In genomic region chr2:37672104-37672869, GRCh38 we compare ENCODE assay signal across 8 cellular contexts. TPM values are rescaled to one million over a fixed set of nuclear protein-coding genes. Genes with fewer than 3 reads are reported as not detected.
DNase-seq lines count a peak whose midpoint lies in the region; ATAC-seq and TF ChIP-seq lines count a peak whose summit lies in the region.

No MANE protein-coding gene starts in this region.

- no peaks in the 10 kb centered on the region for H3K9me3 Mint-ChIP-seq in CD14-positive monocyte
- H3K9me3 Mint-ChIP-seq in activated CD8-positive, alpha-beta T cell treated with anti-CD3 and anti-CD28 coated beads for 36 hours: no peaks in the 10 kb centered on the region

- peaks cover 0 to 2% (median 0%) of the 10 kb centered on the region in 3 donors for H3K27me3 Mint-ChIP-seq in CD14-positive monocyte (ENCODE audit: low read depth in 3 of 3)
- H3K27me3 Mint-ChIP-seq in activated CD8-positive, alpha-beta T cell treated with anti-CD3 and anti-CD28 coated beads for 36 hours: no peaks in the 10 kb centered on the region

- CTCF ChIA-PET in activated CD8-positive, alpha-beta T cell treated with anti-CD3 and anti-CD28 coated beads for 36 hours (lab: Charles Lee): interaction anchor here (0.8 to 1.9 kb wide), 4 partner anchors 12 to 160 kb away, joined by 3 to 7 read pairs (median 4); no protein-coding TSS in a partner anchor

- peak overlapping the region; percentile 91 to 98 (median 95) for H3K27ac Mint-ChIP-seq in CD14-positive monocyte
- H3K27ac Mint-ChIP-seq in activated CD8-positive, alpha-beta T cell treated with anti-CD3 and anti-CD28 coated beads for 36 hours: peak overlapping the region; percentile 88

- POLR2A ChIA-PET in activated CD8-positive, alpha-beta T cell treated with anti-CD3 and anti-CD28 coated beads for 36 hours (lab: Charles Lee): interaction anchor here (0.8 to 1.9 kb wide), 5 partner anchors 10 to 133 kb away, joined by 3 to 10 read pairs (median 4); no protein-coding TSS in a partner anchor

- TF ChIP-seq CTCF in CD14-positive monocyte (IDR thresholded peaks at IDR 0.05): no peak
- TF ChIP-seq CTCF in activated CD8-positive, alpha-beta T cell treated with anti-CD3 and anti-CD28 coated beads for 36 hours (IDR thresholded peaks at IDR 0.05): no peak

- ATAC-seq in GM19351 (IDR thresholded peaks at IDR 0.05; ENCODE audit: unreplicated experiment) (peak; percentile 40), HG03457 (IDR thresholded peaks at IDR 0.05; ENCODE audit: unreplicated experiment) (peak; percentile 44)
- peak; percentile 49 for ATAC-seq in activated CD8-positive, alpha-beta T cell treated with anti-CD3 and anti-CD28 coated beads for 36 hours

- intact Hi-C loops in CD14-positive monocyte (cut with micrococcal nuclease): loop anchor here (2.0 to 10.0 kb wide), 5 partner anchors 35 to 160 kb away; no protein-coding TSS in a partner anchor
- intact Hi-C loops in activated CD8-positive, alpha-beta T cell treated with anti-CD3 and anti-CD28 coated beads for 36 hours (cut with micrococcal nuclease): no loop called here

- H3K4me1 Mint-ChIP-seq in CD14-positive monocyte: peaks cover 57% of the 10 kb centered on the region
- H3K4me1 Mint-ChIP-seq in activated CD8-positive, alpha-beta T cell treated with anti-CD3 and anti-CD28 coated beads for 36 hours (ENCODE audit: low read depth): peaks cover 39% of the 10 kb centered on the region

- DNase-seq in CD14-positive monocyte (ENCODE audit: low spot score): peak; percentile 76
- DNase-seq in NCI-H82 (lab: John Stamatoyannopoulos, UW): peak; percentile 95
- DNase-seq in activated CD8-positive, alpha-beta T cell treated with anti-CD3 and anti-CD28 coated beads for 36 hours: peak; percentile 80
- DNase-seq in effector CD8-positive, alpha-beta T cell (lab: John Stamatoyannopoulos, UW): peak; percentile 52
- DNase-seq in lung microvascular endothelial cell (ENCODE audit: low read depth in 2 of 2): peak; percentile 88 to 89
- DNase-seq in stimulated activated CD8-positive, alpha-beta memory T cell treated with anti-CD3 and anti-CD28 coated beads, Interleukin-12 subunit alpha, Interleukin-12 subunit beta, amount 100 ng/mL, for 4 hours (ENCODE audit: low read depth): peak; percentile 45

- H3K36me3 Mint-ChIP-seq in CD14-positive monocyte: peaks cover 23 to 30% of the 10 kb centered on the region in 2 donors
- H3K36me3 Mint-ChIP-seq in activated CD8-positive, alpha-beta T cell treated with anti-CD3 and anti-CD28 coated beads for 36 hours (ENCODE audit: low read depth): peaks cover 12% of the 10 kb centered on the region

- H3K4me3 Mint-ChIP-seq in CD14-positive monocyte: peak overlapping the region; percentile 82 to 86
- peak overlapping the region; percentile 84 for H3K4me3 Mint-ChIP-seq in activated CD8-positive, alpha-beta T cell treated with anti-CD3 and anti-CD28 coated beads for 36 hours

RNA-seq across cellular contexts. Expression of gene CDC42EP3, which starts 0.8 kb away (rescaled TPM):
- 100 to 1,000 TPM; 249 to 272 TPM for polyA plus RNA-seq in CD14-positive monocyte
- total RNA-seq in activated CD8-positive, alpha-beta T cell treated with anti-CD3 and anti-CD28 coated beads for 36 hours: 10 to 100 TPM; 18.8 to 22.6 TPM
- 3.2 and 9.6 TPM in 2 replicates for total RNA-seq in lung microvascular endothelial cell

Comparison
In these comparisons a context has a peak if more than half of its experiments do, and no peak if none do; other contexts are left out.
1. Peak in every context shown above with its lines: DNase-seq and ATAC-seq.
2. DNase-seq: peak in every context shown above with its lines; median percentile 95 in NCI-H82; 88 in lung microvascular endothelial cell; 80 in activated CD8-positive, alpha-beta T cell treated with anti-CD3 and anti-CD28 coated beads for 36 hours; 76 in CD14-positive monocyte; 52 in effector CD8-positive, alpha-beta T cell; 45 in stimulated activated CD8-positive, alpha-beta memory T cell treated with anti-CD3 and anti-CD28 coated beads, Interleukin-12 subunit alpha, Interleukin-12 subunit beta, amount 100 ng/mL, for 4 hours.